In the genomic region with DNA sequence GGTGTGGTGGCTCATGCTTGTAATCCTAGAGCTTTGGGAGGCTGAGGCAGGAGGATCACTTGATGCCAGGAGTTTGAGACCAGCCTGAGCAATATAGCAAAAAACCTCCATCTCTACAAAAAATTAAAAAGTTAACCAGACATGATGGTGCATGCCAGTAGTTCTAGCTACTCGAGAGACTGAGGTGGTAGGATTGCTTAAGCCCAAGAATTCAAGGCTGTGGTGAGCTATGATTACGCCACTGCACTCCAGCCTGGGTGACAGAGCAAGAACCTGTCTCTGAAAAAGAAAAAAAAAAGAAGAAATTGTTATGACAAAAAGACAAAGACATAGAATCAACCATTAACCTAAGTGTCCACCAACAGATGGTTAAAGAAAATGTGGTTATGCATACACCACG, we compare ENCODE assay signal across 23 cellular contexts. TPM values are rescaled to one million over a fixed set of nuclear protein-coding genes. Genes with fewer than 3 reads are reported as not detected.
DNase-seq lines count a peak whose midpoint lies in the region; ATAC-seq and TF ChIP-seq lines count a peak whose summit lies in the region.
"Had no signal": no experiment of that assay in that cellular context is flagged by ENCODE, and none has a peak within 500 bp of the region (broad histone marks: within the 10 kb centered on the region; RNA-seq: fewer than 3 reads in every experiment).

No MANE protein-coding gene starts in this region.

- WGBS in spleen, 5 donors: 51 to 73% (median 65%) methylated on average over 3 of the region's 3 CpGs

- H3K4me1 Mint-ChIP-seq in activated naive CD8-positive, alpha-beta T cell treated with anti-CD3 and anti-CD28 coated beads, Interleukin-2, amount 10 ng/mL, durations not matched to agents 7 days and 5 days: peaks cover 52% of the 10 kb centered on the region
- peaks cover 44% of the 10 kb centered on the region for H3K4me1 Mint-ChIP-seq in activated naive CD8-positive, alpha-beta T cell treated with anti-CD3 and anti-CD28 coated beads for 36 hours
- H3K4me1 Mint-ChIP-seq in central memory CD8-positive, alpha-beta T cell: peaks cover 44% of the 10 kb centered on the region

- intact Hi-C loops in spleen (cut with DNase I; ENCODE audit: low total_unique reads): no loop called here

- TF ChIP-seq POLR2A in spleen (IDR thresholded peaks at IDR 0.05): no peak

- H3K4me1 ChIP-seq in spleen: peaks cover 12 to 64% (median 42%) of the 10 kb centered on the region in 6 donors

- TF ChIP-seq CTCF in spleen (IDR thresholded peaks at IDR 0.05 in 8 of 11, conservative IDR thresholded peaks at IDR 0.05 in 3 of 11) (no peak), GM13977 (IDR thresholded peaks at IDR 0.05; ENCODE audit: extremely low read depth, insufficient read depth, missing control alignments) (no peak)

- in situ Hi-C loops in GM13977 (cut with MboI; ENCODE audit: low pct_unique_long_range_greater_than_20kb, low sequenced_read_pairs, unreplicated experiment): no loop called here

- H3K27ac Mint-ChIP-seq in activated naive CD8-positive, alpha-beta T cell treated with anti-CD3 and anti-CD28 coated beads, Interleukin-2, amount 10 ng/mL, durations not matched to agents 7 days and 5 days: no peak overlapping the region
- no peak overlapping the region for H3K27ac Mint-ChIP-seq in activated naive CD8-positive, alpha-beta T cell treated with anti-CD3 and anti-CD28 coated beads for 36 hours
- H3K27ac Mint-ChIP-seq in central memory CD8-positive, alpha-beta T cell (ENCODE audit: low read depth): peak overlapping the region; percentile 29
- H3K27ac Mint-ChIP-seq: activated CD4-positive, alpha-beta memory T cell treated with anti-CD3 and anti-CD28 coated beads for 36 hours had no signal

- no peaks in the 10 kb centered on the region for H3K36me3 ChIP-seq in spleen
- H3K36me3 ChIP-seq: adrenal gland, esophagus squamous epithelium, HAP-1, left ventricle myocardium inferior, ovary had no signal

- peak overlapping the region in 7 of 8 donors; percentile 48 to 98 (median 88) for H3K27ac ChIP-seq in spleen
- H3K27ac ChIP-seq: adrenal gland, esophagus squamous epithelium, left ventricle myocardium inferior, ovary, RWPE1 had no signal

- POLR2A ChIA-PET in activated naive CD8-positive, alpha-beta T cell treated with anti-CD3 and anti-CD28 coated beads, Interleukin-2, amount 10 ng/mL, durations not matched to agents 7 days and 5 days (lab: Charles Lee): no interaction called here

- peak overlapping the region; percentile 23 for H3K4me3 Mint-ChIP-seq in activated naive CD8-positive, alpha-beta T cell treated with anti-CD3 and anti-CD28 coated beads, Interleukin-2, amount 10 ng/mL, durations not matched to agents 7 days and 5 days
- no peak overlapping the region for H3K4me3 Mint-ChIP-seq in activated naive CD8-positive, alpha-beta T cell treated with anti-CD3 and anti-CD28 coated beads for 36 hours
- H3K4me3 Mint-ChIP-seq in central memory CD8-positive, alpha-beta T cell: no peak overlapping the region
- H3K4me3 Mint-ChIP-seq: activated CD4-positive, alpha-beta memory T cell treated with anti-CD3 and anti-CD28 coated beads for 36 hours had no signal

- H3K36me3 Mint-ChIP-seq in activated naive CD8-positive, alpha-beta T cell treated with anti-CD3 and anti-CD28 coated beads, Interleukin-2, amount 10 ng/mL, durations not matched to agents 7 days and 5 days: peaks cover 16% of the 10 kb centered on the region
- peaks cover 4% of the 10 kb centered on the region for H3K36me3 Mint-ChIP-seq in activated naive CD8-positive, alpha-beta T cell treated with anti-CD3 and anti-CD28 coated beads for 36 hours
- peaks cover 10% of the 10 kb centered on the region for H3K36me3 Mint-ChIP-seq in central memory CD8-positive, alpha-beta T cell (ENCODE audit: insufficient read depth)
- H3K36me3 Mint-ChIP-seq: activated CD4-positive, alpha-beta memory T cell treated with anti-CD3 and anti-CD28 coated beads for 36 hours had no signal

- no peak for ATAC-seq in activated naive CD8-positive, alpha-beta T cell treated with anti-CD3 and anti-CD28 coated beads, Interleukin-2, amount 10 ng/mL, durations not matched to agents 7 days and 5 days (ENCODE audit: low read depth)
- no peak for ATAC-seq in central memory CD8-positive, alpha-beta T cell (replicated peaks; ENCODE audit: extremely low read depth, poor library complexity, severe bottlenecking)
- ATAC-seq: sciatic nerve had no signal

- no peaks in the 10 kb centered on the region for H3K27me3 ChIP-seq in spleen (replicated peaks in 1 of 7)
- H3K27me3 ChIP-seq: adrenal gland, esophagus squamous epithelium, ovary had no signal

- H3K9me3 Mint-ChIP-seq in activated naive CD8-positive, alpha-beta T cell treated with anti-CD3 and anti-CD28 coated beads, Interleukin-2, amount 10 ng/mL, durations not matched to agents 7 days and 5 days: no peaks in the 10 kb centered on the region
- H3K9me3 Mint-ChIP-seq in activated naive CD8-positive, alpha-beta T cell treated with anti-CD3 and anti-CD28 coated beads for 36 hours: no peaks in the 10 kb centered on the region
- no peaks in the 10 kb centered on the region for H3K9me3 Mint-ChIP-seq in central memory CD8-positive, alpha-beta T cell
- H3K9me3 Mint-ChIP-seq: activated CD4-positive, alpha-beta memory T cell treated with anti-CD3 and anti-CD28 coated beads for 36 hours had no signal

- H3K4me3 ChIP-seq in spleen: peak overlapping the region in 1 of 8 donors; percentile 2
- H3K4me3 ChIP-seq: adrenal gland, esophagus squamous epithelium, HAP-1, left ventricle myocardium inferior, ovary had no signal

- H3K9me3 ChIP-seq in spleen: no peaks in the 10 kb centered on the region
- H3K9me3 ChIP-seq: adrenal gland, esophagus squamous epithelium, HAP-1, left ventricle myocardium inferior, ovary had no signal

- no peaks in the 10 kb centered on the region for H3K27me3 Mint-ChIP-seq in activated naive CD8-positive, alpha-beta T cell treated with anti-CD3 and anti-CD28 coated beads, Interleukin-2, amount 10 ng/mL, durations not matched to agents 7 days and 5 days
- H3K27me3 Mint-ChIP-seq in activated naive CD8-positive, alpha-beta T cell treated with anti-CD3 and anti-CD28 coated beads for 36 hours: no peaks in the 10 kb centered on the region
- H3K27me3 Mint-ChIP-seq in central memory CD8-positive, alpha-beta T cell: no peaks in the 10 kb centered on the region
- H3K27me3 Mint-ChIP-seq: activated CD4-positive, alpha-beta memory T cell treated with anti-CD3 and anti-CD28 coated beads for 36 hours had no signal

- no peak for DNase-seq in activated naive CD8-positive, alpha-beta T cell treated with anti-CD3 and anti-CD28 coated beads, Interleukin-2, amount 10 ng/mL, durations not matched to agents 7 days and 5 days
- no peak for DNase-seq in activated naive CD8-positive, alpha-beta T cell treated with anti-CD3 and anti-CD28 coated beads for 36 hours
- DNase-seq in NOMO-1 treated with DMSO at 0.1 percent for 48 hours (lab: John Stamatoyannopoulos, UW; ENCODE audit: unreplicated experiment): peak; percentile 79
- DNase-seq in central memory CD8-positive, alpha-beta T cell (ENCODE audit: low spot score in 2 of 2): no peak
- DNase-seq in spleen: no peak
- no peak for DNase-seq in NCI-H1694 treated with DMSO at 0.1 percent for 48 hours (lab: John Stamatoyannopoulos, UW)
- no peak for DNase-seq in GM13977 (ENCODE audit: low spot score)
- DNase-seq in NCI-H526 (lab: John Stamatoyannopoulos, UW): no peak
- DNase-seq: ACHN; activated CD4-positive, alpha-beta memory T cell treated with anti-CD3 and anti-CD28 coated beads for 36 hours; activated T-cell treated with anti-CD3 and anti-CD28 coated beads, Interleukin-2, amount 50 U/mL, for 1 hour; caudate nucleus; effector CD4-positive, alpha-beta T cell; esophagus squamous epithelium; left ventricle myocardium inferior; NCI-H1436 treated with DMSO at 0.1 percent for 48 hours; NCI-H82; ovary; stimulated activated CD4-positive, alpha-beta T cell treated with anti-CD3 and anti-CD28 coated beads, Interleukin-2, amount 100 ng/mL, for 24 hours had no signal

RNA-seq across cellular contexts. Expression of gene ATP23, which starts 2.1 kb away (rescaled TPM):
- 10 to 100 TPM; 16.8 to 18.9 TPM for total RNA-seq in activated naive CD8-positive, alpha-beta T cell treated with anti-CD3 and anti-CD28 coated beads, Interleukin-2, amount 10 ng/mL, durations not matched to agents 7 days and 5 days
- 10 to 100 TPM; 13.2 to 13.8 TPM for total RNA-seq in activated naive CD8-positive, alpha-beta T cell treated with anti-CD3 and anti-CD28 coated beads for 36 hours
- 1 to 10 TPM; 2.5 to 8.5 (median 4.9) TPM for total RNA-seq in spleen
- polyA plus RNA-seq in spleen: 10 to 100 TPM in 1 of 3 donors, 1 to 10 TPM in 2; 3.5 to 11.8 (median 9.3) TPM
